Comparison of ENCODE assay signal across 8 cellular contexts in the genomic region with DNA sequence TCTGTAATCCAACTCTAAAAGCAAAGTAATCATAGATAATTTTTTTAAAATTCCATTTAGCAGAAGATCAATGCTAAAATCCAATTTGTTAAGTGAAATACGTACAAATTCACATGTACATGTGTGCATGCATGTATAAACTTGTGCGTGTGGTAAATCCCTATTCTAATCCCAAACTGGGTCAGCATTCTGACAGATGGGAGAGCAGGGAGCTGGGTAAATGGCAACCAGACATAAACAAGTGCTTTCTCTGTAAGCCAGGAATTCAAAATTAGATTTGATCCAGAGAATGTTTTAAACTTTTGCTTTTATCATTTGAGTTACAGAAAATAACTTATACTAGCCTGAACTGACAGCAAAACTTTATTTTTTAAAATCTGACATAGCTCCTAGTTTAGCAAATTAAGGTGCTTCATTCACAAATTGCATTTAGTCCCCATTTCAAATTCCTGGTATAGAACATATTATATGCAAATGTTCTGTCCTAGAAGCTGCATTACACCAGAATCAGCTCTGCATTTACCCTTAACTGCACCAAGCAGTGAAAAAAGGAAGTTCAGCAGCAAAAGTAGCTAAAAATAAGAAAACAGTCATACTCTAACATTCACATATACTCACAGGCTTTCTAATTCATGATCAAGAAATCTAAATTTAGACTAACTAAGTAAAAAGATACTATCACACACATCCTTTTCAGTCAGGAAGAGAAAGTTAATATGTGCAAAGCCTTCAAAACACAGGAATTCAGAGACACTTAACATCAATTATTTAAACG.
DNase-seq lines count a peak whose midpoint lies in the region; ATAC-seq and TF ChIP-seq lines count a peak whose summit lies in the region.

No MANE protein-coding gene starts in this region.

- no peak for TF ChIP-seq POLR2A in NB4 (IDR thresholded peaks at IDR 0.05; ENCODE audit: extremely low read depth, insufficient read length)

- ATAC-seq in GM18867 (IDR thresholded peaks at IDR 0.05; ENCODE audit: unreplicated experiment) (peak; percentile 97), HG02588 (IDR thresholded peaks at IDR 0.05; ENCODE audit: unreplicated experiment) (peak; percentile 95)

- peak overlapping the region; percentile 16 for H3K4me3 ChIP-seq in NB4 (ENCODE audit: low read depth, low read length)

- TF ChIP-seq CTCF in NB4 (IDR thresholded peaks at IDR 0.05; ENCODE audit: low read depth, low read length), result no peak

- DNase-seq in NB4 (ENCODE audit: low read depth) (peak; percentile 72), foreskin melanocyte (peak; percentile 24), UCSD-AML1 (lab: John Stamatoyannopoulos, UW; ENCODE audit: unreplicated experiment) (no peak), HK-2 (ENCODE audit: unreplicated experiment) (no peak), ecto neural progenitor cell (ENCODE audit: low spot score) (no peak), kidney tubule cell (ENCODE audit: low spot score) (no peak)

Comparison
In these comparisons a context has a peak if more than half of its experiments do, and no peak if none do; other contexts are left out.
1. DNase-seq: peak in NB4 (single experiment) and foreskin melanocyte (single experiment); none in UCSD-AML1 (single experiment), HK-2 (single experiment), ecto neural progenitor cell (single experiment) and kidney tubule cell (single experiment).